Comparison of ENCODE assay signal across 11 cellular contexts in genomic region chr20:8094415-8094818, GRCh38. TPM values are rescaled to one million over a fixed set of nuclear protein-coding genes. Genes with fewer than 3 reads are reported as not detected.
DNase-seq lines count a peak whose midpoint lies in the region; FAIRE-seq and TF ChIP-seq lines count a peak whose summit lies in the region.
"Had no signal": no experiment of that assay in that cellular context is flagged by ENCODE, and none has a peak within 500 bp of the region (broad histone marks: within the 10 kb centered on the region; RNA-seq: fewer than 3 reads in every experiment).

No MANE protein-coding gene starts in this region.

- no peak overlapping the region for H3K4ac ChIP-seq in mesendoderm (ENCODE audit: low read depth, low read length)

- TF ChIP-seq POLR2A in endothelial cell of umbilical vein (IDR thresholded peaks at IDR 0.05; ENCODE audit: low read depth, low read length): no peak

- no peak overlapping the region for H2BK15ac ChIP-seq in mesendoderm (replicated peaks; ENCODE audit: low read depth)

- WGBS in mesendoderm (ENCODE audit: extremely low coverage, insufficient coverage, low lambda C conversion rate): no CpG with 5 or more reads among the region's 1 CpG
- WGBS in small intestine, 3 donors: 0 to 4% (median 2%) methylated on average over 1 of the region's 1 CpG

- intact Hi-C loops in endothelial cell of umbilical vein (cut with micrococcal nuclease): loop anchor here (2.0 kb wide), 1 partner anchor 44 kb away; no protein-coding TSS in a partner anchor

- H3K27ac ChIP-seq in endothelial cell of umbilical vein (ENCODE audit: insufficient read depth, low read depth, low read length): peak overlapping the region; percentile 94
- H3K27ac ChIP-seq in mesendoderm (ENCODE audit: low read depth, low read length): no peak overlapping the region
- no peak overlapping the region for H3K27ac ChIP-seq in small intestine (ENCODE audit: low read depth in 1 of 2, low read length in 1 of 2)

- H4K20me1 ChIP-seq in endothelial cell of umbilical vein (replicated peaks; ENCODE audit: control insufficient read depth, extremely low read depth, insufficient read depth, low read length): no peaks in the 10 kb centered on the region

- H2AFZ ChIP-seq in endothelial cell of umbilical vein (ENCODE audit: low read depth, low read length): peak overlapping the region; percentile 13

- H2AK5ac ChIP-seq in mesendoderm (ENCODE audit: low read length): no peak overlapping the region

- H3K9ac ChIP-seq in endothelial cell of umbilical vein (replicated peaks; ENCODE audit: extremely low read depth, insufficient read depth, low read length): peak overlapping the region; percentile 72
- H3K9ac ChIP-seq in mesendoderm (ENCODE audit: low read length): no peak overlapping the region

- no peak overlapping the region for H2BK5ac ChIP-seq in mesendoderm (ENCODE audit: low read length)

- CTCF ChIA-PET in endothelial cell of umbilical vein (lab: Charles Lee): interaction anchor here (0.7 to 3.2 kb wide), 6 partner anchors 12 to 627 kb away, joined by 3 to 11 read pairs (median 4); partner anchors contain the start of gene PLCB1

- DNase-seq in NCI-H748 (lab: John Stamatoyannopoulos, UW; ENCODE audit: unreplicated experiment) (peak; percentile 59), NCI-H748 treated with DMSO at 0.1 percent for 48 hours (lab: John Stamatoyannopoulos, UW) (no peak), endothelial cell of umbilical vein (ENCODE audit: low read depth, low spot score) (peak; percentile 87), mesendoderm (peak; percentile 24), ureter (ENCODE audit: low spot score) (peak; percentile 87), small intestine (no peak), COLO668 (lab: John Stamatoyannopoulos, UW; ENCODE audit: unreplicated experiment) (no peak)
- no peak for DNase-seq in activated CD4-positive, alpha-beta T cell treated with anti-CD3 and anti-CD28 coated beads, Interleukin-2, amount 50 U/mL, for 48 hours
- DNase-seq: AML-193 had no signal

- no peaks in the 10 kb centered on the region for H3K9me1 ChIP-seq in endothelial cell of umbilical vein (replicated peaks; ENCODE audit: control insufficient read depth, extremely low read depth, insufficient read depth, low read length)

- H4K8ac ChIP-seq in mesendoderm (ENCODE audit: low read depth, low read length): no peak overlapping the region

- POLR2A ChIA-PET in endothelial cell of umbilical vein (lab: Charles Lee): no interaction called here

- H3K9me3 ChIP-seq in endothelial cell of umbilical vein (replicated peaks; ENCODE audit: control insufficient read depth, insufficient read depth, low read length) (no peaks in the 10 kb centered on the region), small intestine (ENCODE audit: control insufficient read depth, low read depth) (no peaks in the 10 kb centered on the region)

- no peak for TF ChIP-seq CTCF in endothelial cell of umbilical vein (IDR thresholded peaks at IDR 0.05; ENCODE audit: extremely low read depth in 1 of 2, insufficient read depth in 1 of 2, low read depth in 1 of 2, low read length in 2 of 2)

- H3K18ac ChIP-seq in mesendoderm (ENCODE audit: low read length): no peak overlapping the region

- H3K4me1 ChIP-seq in endothelial cell of umbilical vein (ENCODE audit: control insufficient read depth, extremely low read depth, insufficient read depth, low read length) (peaks cover 25% of the 10 kb centered on the region), mesendoderm (ENCODE audit: control insufficient read depth, low read depth, low read length) (no peaks in the 10 kb centered on the region), small intestine (ENCODE audit: control insufficient read depth in 2 of 2, insufficient read depth in 1 of 2, low read depth in 1 of 2, low read length in 1 of 2) (no peaks in the 10 kb centered on the region)

- H3K27me3 ChIP-seq in endothelial cell of umbilical vein (ENCODE audit: control insufficient read depth in 2 of 2, insufficient read depth in 2 of 2, low read length in 2 of 2): no peaks in the 10 kb centered on the region
- H3K27me3 ChIP-seq in mesendoderm (ENCODE audit: insufficient read depth, low read length, poor library complexity): no peaks in the 10 kb centered on the region
- H3K27me3 ChIP-seq in small intestine (ENCODE audit: control insufficient read depth in 2 of 2, insufficient read depth in 2 of 2, low read length in 2 of 2): no peaks in the 10 kb centered on the region

- H3K23ac ChIP-seq in mesendoderm (ENCODE audit: low read length): no peak overlapping the region

- no peak overlapping the region for H4K5ac ChIP-seq in mesendoderm (ENCODE audit: low read length)

- dilution Hi-C loops in endothelial cell of umbilical vein (cut with MboI; ENCODE audit: extremely low pct_ligation_motif_present, low sequenced_read_pairs): no loop called here

- H3K56ac ChIP-seq in mesendoderm (ENCODE audit: low read length): no peak overlapping the region

- no peak overlapping the region for H2BK120ac ChIP-seq in mesendoderm (ENCODE audit: low read depth, low read length)

- no peaks in the 10 kb centered on the region for H3K79me2 ChIP-seq in endothelial cell of umbilical vein (ENCODE audit: control insufficient read depth, insufficient read depth, low read length)
- H3K79me2 ChIP-seq in mesendoderm (ENCODE audit: control insufficient read depth, insufficient read depth, low read length): no peaks in the 10 kb centered on the region

- BruUV-seq in endothelial cell of umbilical vein (replicated peaks; lab: Mats Ljungman, UMichigan): no TSS peak

- H3K4me2 ChIP-seq in endothelial cell of umbilical vein (ENCODE audit: insufficient read depth, low read length): peak overlapping the region; percentile 43
- no peak overlapping the region for H3K4me2 ChIP-seq in mesendoderm (ENCODE audit: low read length)

- H3K79me1 ChIP-seq in mesendoderm (ENCODE audit: low read length): no peaks in the 10 kb centered on the region

- no peak for FAIRE-seq in endothelial cell of umbilical vein (lab: Jason Lieb, UNC)
- FAIRE-seq in small intestine (lab: Jason Lieb, UNC): no peak
- FAIRE-seq: islet of Langerhans, TTC549 had no signal

- H3K36me3 ChIP-seq in endothelial cell of umbilical vein (ENCODE audit: control insufficient read depth in 2 of 2, extremely low read depth in 1 of 2, insufficient read depth in 2 of 2, low read length in 2 of 2): no peaks in the 10 kb centered on the region
- H3K36me3 ChIP-seq in mesendoderm (ENCODE audit: control insufficient read depth, insufficient read depth, low read length): no peaks in the 10 kb centered on the region
- no peaks in the 10 kb centered on the region for H3K36me3 ChIP-seq in small intestine (ENCODE audit: control insufficient read depth in 2 of 2, insufficient read depth in 2 of 2, low read length in 2 of 2)

- no peak overlapping the region for H3K4me3 ChIP-seq in endothelial cell of umbilical vein (replicated peaks in 1 of 3; ENCODE audit: insufficient read depth in 1 of 3, low read depth in 1 of 3, low read length in 3 of 3)
- H3K4me3 ChIP-seq in mesendoderm (ENCODE audit: low read length): no peak overlapping the region
- H3K4me3 ChIP-seq in small intestine (ENCODE audit: low read depth in 1 of 2, low read length in 2 of 2): no peak overlapping the region

TF ChIP-seq in endothelial cell of umbilical vein, 7 proteins besides CTCF, POLR2A, EP300 and RAD21:
- no peak for TF ChIP-seq JUN (IDR thresholded peaks at IDR 0.05; ENCODE audit: borderline replicate concordance, insufficient read depth, insufficient read length, low read depth)
- TF ChIP-seq MYC (IDR thresholded peaks at IDR 0.05; ENCODE audit: low read depth, low read length): no peak
- TF ChIP-seq FOS (IDR thresholded peaks at IDR 0.05; ENCODE audit: borderline replicate concordance, insufficient read depth, low read length): no peak
- TF ChIP-seq MAX (IDR thresholded peaks at IDR 0.05; ENCODE audit: insufficient read depth, insufficient read length): no peak
- no peak for TF ChIP-seq GATA2 (IDR thresholded peaks at IDR 0.05; ENCODE audit: insufficient read depth, insufficient read length, low read depth, low read length)
- TF ChIP-seq POLR2AphosphoS5 (IDR thresholded peaks at IDR 0.05; ENCODE audit: insufficient read depth, low read depth, low read length): no peak
- TF ChIP-seq EZH2 (IDR thresholded peaks at IDR 0.05; ENCODE audit: borderline replicate concordance, low read depth, low read length, severe bottlenecking): no peak

RNA-seq across cellular contexts. Expression of gene PLCB1, which starts 37.6 kb away (rescaled TPM):
- total RNA-seq in endothelial cell of umbilical vein: 38.6 and 53.4 TPM in 2 replicates
- 5.7 and 10.2 TPM in 2 replicates for polyA plus RNA-seq in endothelial cell of umbilical vein
- polyA plus RNA-seq in endothelial cell of umbilical vein (2011; cell fraction: cytosol; rRNA removed): 11.0 and 11.4 TPM in 2 replicates
- 24.3 and 27.6 TPM in 2 replicates for polyA plus RNA-seq in endothelial cell of umbilical vein (2011; cell fraction: nucleus; rRNA removed)
- polyA plus RNA-seq in endothelial cell of umbilical vein (2012): 13.4 and 15.1 TPM in 2 replicates
- 50.0 and 58.0 TPM in 2 replicates for polyA minus RNA-seq in endothelial cell of umbilical vein
- polyA minus RNA-seq in endothelial cell of umbilical vein (2011; cell fraction: cytosol; rRNA and poly(A)+ RNA removed): 0.61 TPM
- 229 and 237 TPM in 2 replicates for polyA minus RNA-seq in endothelial cell of umbilical vein (2011; cell fraction: nucleus; rRNA and poly(A)+ RNA removed)
- polyA plus RNA-seq in mesendoderm (2013, experiment 1 of 2): 4.6 TPM
- polyA plus RNA-seq in mesendoderm (2013, experiment 2 of 2): 5.1 TPM
- total RNA-seq in ureter: 48.3 TPM
- polyA plus RNA-seq in small intestine: 1 to 10 TPM; 1.8 to 5.4 (median 1.9) TPM

Comparison
In these comparisons a context has a peak if more than half of its experiments do, and no peak if none do; other contexts are left out.
1. DNase-seq: peak in NCI-H748 (single experiment), endothelial cell of umbilical vein (single experiment), mesendoderm (single experiment) and ureter (single experiment); none in NCI-H748 treated with DMSO at 0.1 percent for 48 hours (single experiment), small intestine (single experiment), activated CD4-positive, alpha-beta T cell treated with anti-CD3 and anti-CD28 coated beads, Interleukin-2, amount 50 U/mL, for 48 hours (0 of 2) and COLO668 (single experiment).